Comparison of ENCODE assay signal across 14 cellular contexts in the genomic region with DNA sequence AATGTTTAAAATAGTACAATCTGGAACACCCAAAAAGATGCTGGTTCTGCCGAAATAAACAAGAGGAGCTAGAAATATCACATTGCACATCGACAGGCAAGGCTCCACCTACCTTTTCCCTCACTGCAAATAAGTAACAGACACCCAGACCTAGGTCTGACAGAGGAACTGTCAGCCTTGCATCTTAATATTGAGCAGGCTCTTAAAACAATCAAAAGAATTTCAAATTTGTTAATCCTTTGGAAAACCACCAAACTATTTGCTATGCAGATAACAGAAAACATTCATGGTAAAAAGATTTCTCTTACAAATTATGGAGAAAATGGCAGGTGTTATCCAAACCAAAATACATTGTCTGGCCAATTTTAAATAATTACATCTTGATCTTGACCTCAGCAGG.
"Had no signal": no experiment of that assay in that cellular context is flagged by ENCODE, and none has a peak within 500 bp of the region (broad histone marks: within the 10 kb centered on the region; RNA-seq: fewer than 3 reads in every experiment).

No MANE protein-coding gene starts in this region.

- H3K4me3 Mint-ChIP-seq: activated CD4-positive, alpha-beta memory T cell treated with anti-CD3 and anti-CD28 coated beads, Interleukin-2, amount 10 ng/mL, durations not matched to agents 7 days and 5 days; activated CD4-positive, alpha-beta T cell treated with anti-CD3 and anti-CD28 coated beads for 36 hours; memory B cell; nephron progenitor cell had no signal

- H3K27me3 ChIP-seq: colonic mucosa, gastroesophageal sphincter, left lung, ovary, vagina had no signal

- H3K9me3 Mint-ChIP-seq: activated CD4-positive, alpha-beta memory T cell treated with anti-CD3 and anti-CD28 coated beads, Interleukin-2, amount 10 ng/mL, durations not matched to agents 7 days and 5 days; memory B cell; nephron progenitor cell had no signal

- H3K4me1 Mint-ChIP-seq: activated CD4-positive, alpha-beta memory T cell treated with anti-CD3 and anti-CD28 coated beads, Interleukin-2, amount 10 ng/mL, durations not matched to agents 7 days and 5 days; memory B cell had no signal

- ATAC-seq: activated CD4-positive, alpha-beta T cell treated with anti-CD3 and anti-CD28 coated beads for 36 hours; gastroesophageal sphincter; left lung had no signal

- DNase-seq: activated CD4-positive, alpha-beta memory T cell treated with anti-CD3 and anti-CD28 coated beads, Interleukin-2, amount 10 ng/mL, durations not matched to agents 7 days and 5 days; activated CD4-positive, alpha-beta T cell treated with anti-CD3 and anti-CD28 coated beads for 36 hours; activated CD8-positive, alpha-beta memory T cell treated with anti-CD3 and anti-CD28 coated beads, Interleukin-2, amount 50 U/mL, for 4 hours; activated naive CD4-positive, alpha-beta T cell treated with Interleukin-2 at 50 U/mL for 16 hours; caudate nucleus; colonic mucosa; left lung; nephron progenitor cell; ovary; T-helper 9 cell had no signal

- H3K9me3 ChIP-seq: colonic mucosa, gastroesophageal sphincter, left lung, ovary, vagina had no signal

- H3K36me3 ChIP-seq: colonic mucosa, gastroesophageal sphincter, left lung, ovary, vagina had no signal

- H3K36me3 Mint-ChIP-seq: memory B cell had no signal

- H3K27ac Mint-ChIP-seq: activated CD4-positive, alpha-beta memory T cell treated with anti-CD3 and anti-CD28 coated beads, Interleukin-2, amount 10 ng/mL, durations not matched to agents 7 days and 5 days; activated CD4-positive, alpha-beta T cell treated with anti-CD3 and anti-CD28 coated beads for 36 hours; memory B cell; nephron progenitor cell had no signal

- H3K4me3 ChIP-seq: colonic mucosa, gastroesophageal sphincter, left lung, ovary, skin epidermis, vagina had no signal
